In the genomic region with DNA sequence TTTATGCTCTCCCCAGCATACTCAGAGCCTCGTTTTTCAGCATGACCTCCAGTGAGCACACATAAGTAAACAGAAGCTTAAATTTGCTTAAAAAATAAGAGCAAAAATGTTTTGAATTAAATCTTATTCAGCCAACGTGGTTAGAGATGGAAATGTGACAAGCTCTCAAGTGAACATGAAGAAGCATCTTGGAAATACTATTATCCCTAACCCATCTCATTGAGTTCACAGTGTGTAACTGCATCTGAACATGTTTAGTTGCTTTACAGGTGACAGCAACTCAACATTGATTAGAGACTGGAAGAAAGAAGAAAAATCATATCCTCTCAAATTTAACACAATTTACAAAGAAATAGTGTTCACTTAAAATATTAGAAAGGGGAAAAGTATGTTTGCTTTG, we compare ENCODE assay signal across 8 cellular contexts.
"Had no signal": no experiment of that assay in that cellular context is flagged by ENCODE, and none has a peak within 500 bp of the region (broad histone marks: within the 10 kb centered on the region; RNA-seq: fewer than 3 reads in every experiment).

No MANE protein-coding gene starts in this region.

- H3K4me3 ChIP-seq: GM12878 had no signal

- ATAC-seq: GM12878 had no signal

- FAIRE-seq: G401.6, GM12878, GM12891, GM12892, GM18507, GM19239 had no signal

- DNase-seq: GDM1, GF-D8 had no signal
